In genomic region chr14:73850940-73851339, GRCh38 we compare ENCODE assay signal across 3 cellular contexts.
TF ChIP-seq lines count a peak whose summit lies in the region.

No MANE protein-coding gene starts in this region.

TF ChIP-seq in Ishikawa, 13 proteins besides CTCF, POLR2A, EP300 and RAD21:
- TF ChIP-seq FOXM1 (IDR thresholded peaks at IDR 0.05; ENCODE audit: borderline replicate concordance, low read depth) (no peak), CREB1 (IDR thresholded peaks at IDR 0.05; ENCODE audit: low read depth) (no peak), MAX (IDR thresholded peaks at IDR 0.05) (no peak), TEAD4 (IDR thresholded peaks at IDR 0.05) (peak; percentile 58; the same call in 1 of the 2 replicates), TCF12 (IDR thresholded peaks at IDR 0.05; ENCODE audit: low read depth) (0 out of 2 replicates have a peak, but pooled peaks have one; percentile 14)

TF ChIP-seq in K562, 482 proteins besides CTCF, POLR2A, EP300 and RAD21:
- TF ChIP-seq TFE3 (CRISPR knock-in tag; IDR thresholded peaks at IDR 0.05) (no peak), ZNF511 (CRISPR knock-in tag; IDR thresholded peaks at IDR 0.05) (no peak), KAT8 (IDR thresholded peaks at IDR 0.05; ENCODE audit: low read depth) (no peak), HMBOX1 (IDR thresholded peaks at IDR 0.05) (peak; percentile 47; the same call in 1 of the 2 replicates)

TF ChIP-seq in HepG2, 621 proteins besides CTCF, POLR2A, EP300 and RAD21:
- TF ChIP-seq GPBP1L1 (CRISPR knock-in tag; IDR thresholded peaks at IDR 0.05) (no peak), TCF12 (IDR thresholded peaks at IDR 0.05) (no peak), TCF12 (CRISPR knock-in tag; IDR thresholded peaks at IDR 0.05) (no peak), ZNF234 (CRISPR knock-in tag; conservative IDR thresholded peaks at IDR 0.05) (0 out of 2 replicates have a peak, but pooled peaks have one; percentile 2), TGIF2 (CRISPR knock-in tag; IDR thresholded peaks at IDR 0.05) (peak; percentile 28; the same call in 1 of the 2 replicates), ELF3 (CRISPR knock-in tag; IDR thresholded peaks at IDR 0.05) (peak; percentile 40; the same call in 1 of the 2 replicates), ZNF333 (CRISPR knock-in tag; IDR thresholded peaks at IDR 0.05; ENCODE audit: borderline replicate concordance) (no peak)
